ENCODE assay signal across 1 cellular context in the genomic region with DNA sequence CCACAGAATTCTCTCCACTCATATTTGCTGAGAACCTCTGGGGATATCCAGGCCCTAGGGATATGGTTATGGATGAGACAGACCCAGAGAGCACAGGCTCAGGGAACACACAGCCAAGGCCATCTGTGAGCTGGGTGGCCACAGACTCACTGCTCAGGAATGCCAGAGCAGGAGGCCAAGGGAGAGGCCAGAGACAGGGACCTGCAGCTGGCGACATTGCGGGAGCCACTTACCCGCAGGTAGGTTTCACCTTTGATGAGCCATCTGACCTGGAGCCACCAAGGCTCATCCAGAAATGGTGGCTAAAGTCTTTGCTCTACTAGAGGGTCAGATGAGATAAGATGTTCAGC.
TF ChIP-seq lines count a peak whose summit lies in the region.

No MANE protein-coding gene starts in this region.

TF ChIP-seq in GM23338, 12 proteins besides CTCF, POLR2A, EP300 and RAD21 (continued from another document):
- TF ChIP-seq, protein P1, sequence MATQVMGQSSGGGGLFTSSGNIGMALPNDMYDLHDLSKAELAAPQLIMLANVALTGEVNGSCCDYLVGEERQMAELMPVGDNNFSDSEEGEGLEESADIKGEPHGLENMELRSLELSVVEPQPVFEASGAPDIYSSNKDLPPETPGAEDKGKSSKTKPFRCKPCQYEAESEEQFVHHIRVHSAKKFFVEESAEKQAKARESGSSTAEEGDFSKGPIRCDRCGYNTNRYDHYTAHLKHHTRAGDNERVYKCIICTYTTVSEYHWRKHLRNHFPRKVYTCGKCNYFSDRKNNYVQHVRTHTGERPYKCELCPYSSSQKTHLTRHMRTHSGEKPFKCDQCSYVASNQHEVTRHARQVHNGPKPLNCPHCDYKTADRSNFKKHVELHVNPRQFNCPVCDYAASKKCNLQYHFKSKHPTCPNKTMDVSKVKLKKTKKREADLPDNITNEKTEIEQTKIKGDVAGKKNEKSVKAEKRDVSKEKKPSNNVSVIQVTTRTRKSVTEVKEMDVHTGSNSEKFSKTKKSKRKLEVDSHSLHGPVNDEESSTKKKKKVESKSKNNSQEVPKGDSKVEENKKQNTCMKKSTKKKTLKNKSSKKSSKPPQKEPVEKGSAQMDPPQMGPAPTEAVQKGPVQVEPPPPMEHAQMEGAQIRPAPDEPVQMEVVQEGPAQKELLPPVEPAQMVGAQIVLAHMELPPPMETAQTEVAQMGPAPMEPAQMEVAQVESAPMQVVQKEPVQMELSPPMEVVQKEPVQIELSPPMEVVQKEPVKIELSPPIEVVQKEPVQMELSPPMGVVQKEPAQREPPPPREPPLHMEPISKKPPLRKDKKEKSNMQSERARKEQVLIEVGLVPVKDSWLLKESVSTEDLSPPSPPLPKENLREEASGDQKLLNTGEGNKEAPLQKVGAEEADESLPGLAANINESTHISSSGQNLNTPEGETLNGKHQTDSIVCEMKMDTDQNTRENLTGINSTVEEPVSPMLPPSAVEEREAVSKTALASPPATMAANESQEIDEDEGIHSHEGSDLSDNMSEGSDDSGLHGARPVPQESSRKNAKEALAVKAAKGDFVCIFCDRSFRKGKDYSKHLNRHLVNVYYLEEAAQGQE (IDR thresholded peaks at IDR 0.05; ENCODE audit: unreplicated experiment) = no peak
- TF ChIP-seq, protein P2, sequence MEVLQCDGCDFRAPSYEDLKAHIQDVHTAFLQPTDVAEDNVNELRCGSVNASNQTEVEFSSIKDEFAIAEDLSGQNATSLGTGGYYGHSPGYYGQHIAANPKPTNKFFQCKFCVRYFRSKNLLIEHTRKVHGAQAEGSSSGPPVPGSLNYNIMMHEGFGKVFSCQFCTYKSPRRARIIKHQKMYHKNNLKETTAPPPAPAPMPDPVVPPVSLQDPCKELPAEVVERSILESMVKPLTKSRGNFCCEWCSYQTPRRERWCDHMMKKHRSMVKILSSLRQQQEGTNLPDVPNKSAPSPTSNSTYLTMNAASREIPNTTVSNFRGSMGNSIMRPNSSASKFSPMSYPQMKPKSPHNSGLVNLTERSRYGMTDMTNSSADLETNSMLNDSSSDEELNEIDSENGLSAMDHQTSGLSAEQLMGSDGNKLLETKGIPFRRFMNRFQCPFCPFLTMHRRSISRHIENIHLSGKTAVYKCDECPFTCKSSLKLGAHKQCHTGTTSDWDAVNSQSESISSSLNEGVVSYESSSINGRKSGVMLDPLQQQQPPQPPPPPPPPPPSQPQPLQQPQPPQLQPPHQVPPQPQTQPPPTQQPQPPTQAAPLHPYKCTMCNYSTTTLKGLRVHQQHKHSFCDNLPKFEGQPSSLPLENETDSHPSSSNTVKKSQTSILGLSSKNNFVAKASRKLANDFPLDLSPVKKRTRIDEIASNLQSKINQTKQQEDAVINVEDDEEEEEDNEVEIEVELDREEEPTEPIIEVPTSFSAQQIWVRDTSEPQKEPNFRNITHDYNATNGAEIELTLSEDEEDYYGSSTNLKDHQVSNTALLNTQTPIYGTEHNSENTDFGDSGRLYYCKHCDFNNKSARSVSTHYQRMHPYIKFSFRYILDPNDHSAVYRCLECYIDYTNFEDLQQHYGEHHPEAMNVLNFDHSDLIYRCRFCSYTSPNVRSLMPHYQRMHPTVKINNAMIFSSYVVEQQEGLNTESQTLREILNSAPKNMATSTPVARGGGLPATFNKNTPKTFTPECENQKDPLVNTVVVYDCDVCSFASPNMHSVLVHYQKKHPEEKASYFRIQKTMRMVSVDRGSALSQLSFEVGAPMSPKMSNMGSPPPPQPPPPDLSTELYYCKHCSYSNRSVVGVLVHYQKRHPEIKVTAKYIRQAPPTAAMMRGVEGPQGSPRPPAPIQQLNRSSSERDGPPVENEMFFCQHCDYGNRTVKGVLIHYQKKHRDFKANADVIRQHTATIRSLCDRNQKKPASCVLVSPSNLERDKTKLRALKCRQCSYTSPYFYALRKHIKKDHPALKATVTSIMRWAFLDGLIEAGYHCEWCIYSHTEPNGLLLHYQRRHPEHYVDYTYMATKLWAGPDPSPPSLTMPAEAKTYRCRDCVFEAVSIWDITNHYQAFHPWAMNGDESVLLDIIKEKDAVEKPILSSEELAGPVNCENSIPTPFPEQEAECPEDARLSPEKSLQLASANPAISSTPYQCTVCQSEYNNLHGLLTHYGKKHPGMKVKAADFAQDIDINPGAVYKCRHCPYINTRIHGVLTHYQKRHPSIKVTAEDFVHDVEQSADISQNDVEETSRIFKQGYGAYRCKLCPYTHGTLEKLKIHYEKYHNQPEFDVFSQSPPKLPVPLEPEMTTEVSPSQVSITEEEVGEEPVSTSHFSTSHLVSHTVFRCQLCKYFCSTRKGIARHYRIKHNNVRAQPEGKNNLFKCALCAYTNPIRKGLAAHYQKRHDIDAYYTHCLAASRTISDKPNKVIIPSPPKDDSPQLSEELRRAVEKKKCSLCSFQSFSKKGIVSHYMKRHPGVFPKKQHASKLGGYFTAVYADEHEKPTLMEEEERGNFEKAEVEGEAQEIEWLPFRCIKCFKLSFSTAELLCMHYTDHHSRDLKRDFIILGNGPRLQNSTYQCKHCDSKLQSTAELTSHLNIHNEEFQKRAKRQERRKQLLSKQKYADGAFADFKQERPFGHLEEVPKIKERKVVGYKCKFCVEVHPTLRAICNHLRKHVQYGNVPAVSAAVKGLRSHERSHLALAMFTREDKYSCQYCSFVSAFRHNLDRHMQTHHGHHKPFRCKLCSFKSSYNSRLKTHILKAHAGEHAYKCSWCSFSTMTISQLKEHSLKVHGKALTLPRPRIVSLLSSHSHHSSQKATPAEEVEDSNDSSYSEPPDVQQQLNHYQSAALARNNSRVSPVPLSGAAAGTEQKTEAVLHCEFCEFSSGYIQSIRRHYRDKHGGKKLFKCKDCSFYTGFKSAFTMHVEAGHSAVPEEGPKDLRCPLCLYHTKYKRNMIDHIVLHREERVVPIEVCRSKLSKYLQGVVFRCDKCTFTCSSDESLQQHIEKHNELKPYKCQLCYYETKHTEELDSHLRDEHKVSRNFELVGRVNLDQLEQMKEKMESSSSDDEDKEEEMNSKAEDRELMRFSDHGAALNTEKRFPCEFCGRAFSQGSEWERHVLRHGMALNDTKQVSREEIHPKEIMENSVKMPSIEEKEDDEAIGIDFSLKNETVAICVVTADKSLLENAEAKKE (CRISPR knock-in tag; IDR thresholded peaks at IDR 0.05) = no peak
- TF ChIP-seq EZH2 (IDR thresholded peaks at IDR 0.05; ENCODE audit: low read depth, unreplicated experiment) (no peak), EZH2phosphoT487 (IDR thresholded peaks at IDR 0.05; ENCODE audit: unreplicated experiment) (no peak), STAT1 (IDR thresholded peaks at IDR 0.05; ENCODE audit: unreplicated experiment) (no peak), CREB1 (CRISPR knock-in tag; IDR thresholded peaks at IDR 0.05; ENCODE audit: low read depth) (no peak), POLR2AphosphoS5 (IDR thresholded peaks at IDR 0.05; ENCODE audit: low read depth) (no peak)
- TF ChIP-seq, protein P3, sequence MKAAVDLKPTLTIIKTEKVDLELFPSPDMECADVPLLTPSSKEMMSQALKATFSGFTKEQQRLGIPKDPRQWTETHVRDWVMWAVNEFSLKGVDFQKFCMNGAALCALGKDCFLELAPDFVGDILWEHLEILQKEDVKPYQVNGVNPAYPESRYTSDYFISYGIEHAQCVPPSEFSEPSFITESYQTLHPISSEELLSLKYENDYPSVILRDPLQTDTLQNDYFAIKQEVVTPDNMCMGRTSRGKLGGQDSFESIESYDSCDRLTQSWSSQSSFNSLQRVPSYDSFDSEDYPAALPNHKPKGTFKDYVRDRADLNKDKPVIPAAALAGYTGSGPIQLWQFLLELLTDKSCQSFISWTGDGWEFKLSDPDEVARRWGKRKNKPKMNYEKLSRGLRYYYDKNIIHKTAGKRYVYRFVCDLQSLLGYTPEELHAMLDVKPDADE (IDR thresholded peaks at IDR 0.05) = no peak
TF ChIP-seq in GM23338: peak in this region for 0.
